In the genomic region with DNA sequence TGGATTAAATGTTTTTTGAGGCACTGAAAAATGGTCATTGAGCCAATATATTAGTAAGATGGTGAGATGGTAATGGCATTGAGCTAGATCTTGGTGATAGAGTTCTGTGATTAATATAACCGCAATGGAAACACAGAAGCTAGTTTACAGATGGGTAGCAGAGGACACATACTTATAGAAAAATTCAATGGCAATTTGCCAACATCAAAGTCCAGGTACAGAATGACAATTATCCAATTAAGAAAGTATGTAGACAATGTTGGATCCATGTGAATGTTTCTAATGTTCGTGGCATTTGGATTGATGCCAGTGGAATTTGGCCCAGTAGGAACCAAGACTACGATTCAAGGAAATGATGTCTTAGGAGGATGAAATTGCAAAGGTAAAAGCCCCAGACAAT, we compare ENCODE assay signal across 14 cellular contexts.
DNase-seq lines count a peak whose midpoint lies in the region; ATAC-seq and TF ChIP-seq lines count a peak whose summit lies in the region.
"Had no signal": no experiment of that assay in that cellular context is flagged by ENCODE, and none has a peak within 500 bp of the region (broad histone marks: within the 10 kb centered on the region; RNA-seq: fewer than 3 reads in every experiment).

No MANE protein-coding gene starts in this region.

- ATAC-seq in HCT116: no peak
- ATAC-seq in GM19023 (IDR thresholded peaks at IDR 0.05; ENCODE audit: unreplicated experiment): no peak

- CTCF ChIA-PET in HCT116 (lab: Charles Lee): no interaction called here

- DNase-seq in HCT116 (ENCODE audit: low read depth, low spot score) (no peak), RPMI7951 (ENCODE audit: low read depth) (peak; percentile 29), epithelial cell of proximal tubule (ENCODE audit: low read depth) (peak; percentile 86), retinal pigment epithelial cell (ENCODE audit: low read depth) (peak; percentile 94), GF-D8 (lab: John Stamatoyannopoulos, UW) (no peak), nucleus accumbens (lab: John Stamatoyannopoulos, UW) (no peak)
- DNase-seq: activated CD4-positive, CD25-positive, alpha-beta regulatory T cell; activated T-cell treated with anti-CD3 and anti-CD28 coated beads for 4 hours; heart left ventricle; left ventricle myocardium inferior; NCI-H1694; spleen had no signal

- no peaks in the 10 kb centered on the region for H3K79me2 ChIP-seq in HCT116 (ENCODE audit: insufficient read depth, low read length)

- H4K20me1 ChIP-seq in HCT116 (ENCODE audit: insufficient read depth): no peaks in the 10 kb centered on the region

- no peak for TF ChIP-seq CTCF in HCT116 (IDR thresholded peaks at IDR 0.05 in 2 of 3, conservative IDR thresholded peaks at IDR 0.05 in 1 of 3; ENCODE audit: borderline replicate concordance in 1 of 3, insufficient read depth in 1 of 3, low read depth in 2 of 3, low read length in 2 of 3)
- TF ChIP-seq CTCF in epithelial cell of proximal tubule (conservative IDR thresholded peaks at IDR 0.05; ENCODE audit: low read depth, low read length): no peak
- no peak for TF ChIP-seq CTCF in retinal pigment epithelial cell (conservative IDR thresholded peaks at IDR 0.05; ENCODE audit: low read depth, low read length)

- TF ChIP-seq RAD21 in HCT116 (IDR thresholded peaks at IDR 0.05; ENCODE audit: low read depth): no peak

- no peaks in the 10 kb centered on the region for H3K9me3 ChIP-seq in HCT116 (ENCODE audit: control insufficient read depth in 1 of 2, insufficient read depth in 1 of 2, low read depth in 1 of 2, low read length in 2 of 2)
- H3K9me3 ChIP-seq: thoracic aorta had no signal

- RAD21 ChIA-PET in HCT116 (lab: Charles Lee; ENCODE audit: low non-redundant PET in 1 of 2, low total read pairs in 2 of 2, uncharacterized antibody in 2 of 2, unreplicated experiment in 2 of 2): no interaction called here

- POLR2A ChIA-PET in HCT116 (lab: Charles Lee): no interaction called here

- H3K4me1 ChIP-seq in HCT116 (ENCODE audit: control insufficient read depth in 1 of 2, insufficient read depth in 2 of 2, low read length in 2 of 2): peaks cover 0 to 11% of the 10 kb centered on the region in 2 experiments; a peak in 3 of 4 replicates
- H3K4me1 ChIP-seq: heart left ventricle, left ventricle myocardium inferior, spleen had no signal

- no peak overlapping the region for H3K9ac ChIP-seq in HCT116 (ENCODE audit: low read length)

- no peaks in the 10 kb centered on the region for H3K27me3 ChIP-seq in HCT116 (ENCODE audit: insufficient read depth, low read length)
- H3K27me3 ChIP-seq: heart left ventricle, spleen had no signal

- no peaks in the 10 kb centered on the region for H3K9me2 ChIP-seq in HCT116 (ENCODE audit: insufficient read depth)

- no TSS peak for BruUV-seq in HCT116 (replicated peaks; lab: Mats Ljungman, UMichigan)

- intact Hi-C loops in HCT116 (cut with micrococcal nuclease): no loop called here

- no peak for TF ChIP-seq POLR2A in HCT116 (IDR thresholded peaks at IDR 0.05; ENCODE audit: borderline replicate concordance, extremely low read depth, insufficient read depth, insufficient read length)

- H3K4me3 ChIP-seq in HCT116 (replicated peaks in 1 of 2; ENCODE audit: low read depth in 1 of 2, low read length in 2 of 2) (no peak overlapping the region), epithelial cell of proximal tubule (ENCODE audit: low read depth, low read length) (no peak overlapping the region), retinal pigment epithelial cell (ENCODE audit: low read length) (no peak overlapping the region)
- H3K4me3 ChIP-seq: heart left ventricle, left ventricle myocardium inferior, spleen, thoracic aorta had no signal

- no peak overlapping the region for H3K27ac ChIP-seq in HCT116 (ENCODE audit: low read depth, low read length)
- H3K27ac ChIP-seq: spleen, thoracic aorta had no signal

- peak overlapping the region; percentile 37 for H2AFZ ChIP-seq in HCT116 (ENCODE audit: low read depth, low read length, poor library complexity, severe bottlenecking)

- peak overlapping the region; percentile 43 for H3K4me2 ChIP-seq in HCT116 (ENCODE audit: low read length)

- no peaks in the 10 kb centered on the region for H3K36me3 ChIP-seq in HCT116 (ENCODE audit: control insufficient read depth in 1 of 2, insufficient read depth in 2 of 2, low read length in 2 of 2)
- H3K36me3 ChIP-seq: heart left ventricle, left ventricle myocardium inferior, spleen, thoracic aorta had no signal

TF ChIP-seq in HCT116, 20 proteins besides CTCF, POLR2A, EP300 and RAD21:
- no peak for TF ChIP-seq SIN3A (IDR thresholded peaks at IDR 0.05; ENCODE audit: low read depth)
- no peak for TF ChIP-seq ELF1 (IDR thresholded peaks at IDR 0.05; ENCODE audit: borderline replicate concordance, low read depth)
- no peak for TF ChIP-seq EZH2phosphoT487 (IDR thresholded peaks at IDR 0.05; ENCODE audit: borderline replicate concordance)
- no peak for TF ChIP-seq CEBPB (IDR thresholded peaks at IDR 0.05; ENCODE audit: low read depth)
- TF ChIP-seq, protein P1, sequence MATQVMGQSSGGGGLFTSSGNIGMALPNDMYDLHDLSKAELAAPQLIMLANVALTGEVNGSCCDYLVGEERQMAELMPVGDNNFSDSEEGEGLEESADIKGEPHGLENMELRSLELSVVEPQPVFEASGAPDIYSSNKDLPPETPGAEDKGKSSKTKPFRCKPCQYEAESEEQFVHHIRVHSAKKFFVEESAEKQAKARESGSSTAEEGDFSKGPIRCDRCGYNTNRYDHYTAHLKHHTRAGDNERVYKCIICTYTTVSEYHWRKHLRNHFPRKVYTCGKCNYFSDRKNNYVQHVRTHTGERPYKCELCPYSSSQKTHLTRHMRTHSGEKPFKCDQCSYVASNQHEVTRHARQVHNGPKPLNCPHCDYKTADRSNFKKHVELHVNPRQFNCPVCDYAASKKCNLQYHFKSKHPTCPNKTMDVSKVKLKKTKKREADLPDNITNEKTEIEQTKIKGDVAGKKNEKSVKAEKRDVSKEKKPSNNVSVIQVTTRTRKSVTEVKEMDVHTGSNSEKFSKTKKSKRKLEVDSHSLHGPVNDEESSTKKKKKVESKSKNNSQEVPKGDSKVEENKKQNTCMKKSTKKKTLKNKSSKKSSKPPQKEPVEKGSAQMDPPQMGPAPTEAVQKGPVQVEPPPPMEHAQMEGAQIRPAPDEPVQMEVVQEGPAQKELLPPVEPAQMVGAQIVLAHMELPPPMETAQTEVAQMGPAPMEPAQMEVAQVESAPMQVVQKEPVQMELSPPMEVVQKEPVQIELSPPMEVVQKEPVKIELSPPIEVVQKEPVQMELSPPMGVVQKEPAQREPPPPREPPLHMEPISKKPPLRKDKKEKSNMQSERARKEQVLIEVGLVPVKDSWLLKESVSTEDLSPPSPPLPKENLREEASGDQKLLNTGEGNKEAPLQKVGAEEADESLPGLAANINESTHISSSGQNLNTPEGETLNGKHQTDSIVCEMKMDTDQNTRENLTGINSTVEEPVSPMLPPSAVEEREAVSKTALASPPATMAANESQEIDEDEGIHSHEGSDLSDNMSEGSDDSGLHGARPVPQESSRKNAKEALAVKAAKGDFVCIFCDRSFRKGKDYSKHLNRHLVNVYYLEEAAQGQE (IDR thresholded peaks at IDR 0.05; ENCODE audit: low read depth): no peak
- no peak for TF ChIP-seq TCF7L2 (IDR thresholded peaks at IDR 0.05; ENCODE audit: borderline replicate concordance, extremely low read depth, insufficient read depth, insufficient read length)
- TF ChIP-seq CBX3 (IDR thresholded peaks at IDR 0.05; ENCODE audit: low read depth): no peak
- TF ChIP-seq, protein P2, sequence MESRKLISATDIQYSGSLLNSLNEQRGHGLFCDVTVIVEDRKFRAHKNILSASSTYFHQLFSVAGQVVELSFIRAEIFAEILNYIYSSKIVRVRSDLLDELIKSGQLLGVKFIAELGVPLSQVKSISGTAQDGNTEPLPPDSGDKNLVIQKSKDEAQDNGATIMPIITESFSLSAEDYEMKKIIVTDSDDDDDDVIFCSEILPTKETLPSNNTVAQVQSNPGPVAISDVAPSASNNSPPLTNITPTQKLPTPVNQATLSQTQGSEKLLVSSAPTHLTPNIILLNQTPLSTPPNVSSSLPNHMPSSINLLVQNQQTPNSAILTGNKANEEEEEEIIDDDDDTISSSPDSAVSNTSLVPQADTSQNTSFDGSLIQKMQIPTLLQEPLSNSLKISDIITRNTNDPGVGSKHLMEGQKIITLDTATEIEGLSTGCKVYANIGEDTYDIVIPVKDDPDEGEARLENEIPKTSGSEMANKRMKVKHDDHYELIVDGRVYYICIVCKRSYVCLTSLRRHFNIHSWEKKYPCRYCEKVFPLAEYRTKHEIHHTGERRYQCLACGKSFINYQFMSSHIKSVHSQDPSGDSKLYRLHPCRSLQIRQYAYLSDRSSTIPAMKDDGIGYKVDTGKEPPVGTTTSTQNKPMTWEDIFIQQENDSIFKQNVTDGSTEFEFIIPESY (IDR thresholded peaks at IDR 0.05; ENCODE audit: extremely low read depth, insufficient replicate concordance, low read length): no peak
- TF ChIP-seq EZH2 (IDR thresholded peaks at IDR 0.05): no peak
- TF ChIP-seq ZNF274 (IDR thresholded peaks at IDR 0.05; ENCODE audit: low read depth, low read length): no peak
- no peak for TF ChIP-seq POLR2AphosphoS5 (IDR thresholded peaks at IDR 0.05; ENCODE audit: low read depth, low read length)

Comparison
In these comparisons a context has a peak if more than half of its experiments do, and no peak if none do; other contexts are left out.
1. DNase-seq: peak in RPMI7951 (single experiment), epithelial cell of proximal tubule (single experiment) and retinal pigment epithelial cell (single experiment); none in HCT116 (single experiment), GF-D8 (single experiment) and nucleus accumbens (0 of 56).